In the genomic region with DNA sequence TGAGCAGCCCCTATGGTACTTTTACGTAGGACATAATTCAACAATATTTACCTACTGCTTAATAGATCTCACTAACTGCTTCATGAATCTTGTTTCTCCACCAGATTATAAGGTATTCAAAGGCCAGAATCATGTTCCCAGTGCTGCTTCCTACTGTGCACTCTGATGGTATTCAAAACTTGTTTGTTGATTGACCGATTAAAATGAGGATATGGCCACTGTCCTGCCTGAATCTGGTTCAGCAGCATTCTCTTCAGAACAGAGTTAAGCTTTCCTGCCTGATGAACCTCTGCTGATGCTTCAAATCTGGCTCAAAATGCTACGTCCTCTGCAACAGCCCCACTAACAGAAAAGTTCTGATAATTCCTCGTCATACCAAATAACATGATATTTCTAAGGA, we compare ENCODE assay signal across 25 cellular contexts.
"Had no signal": no experiment of that assay in that cellular context is flagged by ENCODE, and none has a peak within 500 bp of the region (broad histone marks: within the 10 kb centered on the region; RNA-seq: fewer than 3 reads in every experiment).

No MANE protein-coding gene starts in this region.

- H3K27ac Mint-ChIP-seq: naive thymus-derived CD8-positive, alpha-beta T cell; natural killer cell treated with Interleukin-12 subunit alpha and Interleukin-12 subunit beta and Interleukin-15 and Interleukin-18, amount 100 ng/mL, for 72 hours; nephron progenitor cell; progenitor cell of endocrine pancreas; stimulated activated effector memory CD8-positive, alpha-beta T cell treated with anti-CD3 and anti-CD28 coated beads, Interleukin-12 subunit alpha, Interleukin-12 subunit beta, amount 100 ng/mL, for 72 hours; stimulated activated naive B cell treated with anti-CD40 and anti-IgM and Interleukin-4, amounts not matched to agents 10 μg/mL and 1 μg/mL and 100 μg/mL, for 72 hours; stimulated activated naive CD8-positive, alpha-beta T cell treated with anti-CD3 and anti-CD28 coated beads, Interleukin-15, Interleukin-2, amounts not matched to agents 100 ng/mL and 50 ng/mL, for 24 hours had no signal

- H3K36me3 Mint-ChIP-seq: naive thymus-derived CD8-positive, alpha-beta T cell; natural killer cell treated with Interleukin-12 subunit alpha and Interleukin-12 subunit beta and Interleukin-15 and Interleukin-18, amount 100 ng/mL, for 72 hours; stimulated activated effector memory CD8-positive, alpha-beta T cell treated with anti-CD3 and anti-CD28 coated beads, Interleukin-12 subunit alpha, Interleukin-12 subunit beta, amount 100 ng/mL, for 72 hours; stimulated activated naive B cell treated with anti-CD40 and anti-IgM and Interleukin-4, amounts not matched to agents 10 μg/mL and 1 μg/mL and 100 μg/mL, for 72 hours had no signal

- H3K27me3 Mint-ChIP-seq: naive thymus-derived CD8-positive, alpha-beta T cell; natural killer cell treated with Interleukin-12 subunit alpha and Interleukin-12 subunit beta and Interleukin-15 and Interleukin-18, amount 100 ng/mL, for 72 hours; progenitor cell of endocrine pancreas; stimulated activated naive B cell treated with anti-CD40 and anti-IgM and Interleukin-4, amounts not matched to agents 10 μg/mL and 1 μg/mL and 100 μg/mL, for 72 hours; stimulated activated naive CD8-positive, alpha-beta T cell treated with anti-CD3 and anti-CD28 coated beads, Interleukin-15, Interleukin-2, amounts not matched to agents 100 ng/mL and 50 ng/mL, for 24 hours had no signal

- DNase-seq: naive thymus-derived CD8-positive, alpha-beta T cell; nephron progenitor cell; nucleus accumbens; ovary; posterior cingulate gyrus; psoas muscle; right cardiac atrium; right lobe of liver; sigmoid colon; small intestine; stimulated activated CD4-positive, alpha-beta T cell treated with anti-CD3 and anti-CD28 coated beads, Interleukin-15, amount 100 ng/mL, for 24 hours; stimulated activated CD4-positive, alpha-beta T cell treated with anti-CD3 and anti-CD28 coated beads, Interleukin-2, amount 100 ng/mL, for 24 hours; stimulated activated CD4-positive, alpha-beta T cell treated with anti-CD3 and anti-CD28 coated beads, Interleukin-2, amount 100 ng/mL, for 48 hours; stimulated activated CD4-positive, alpha-beta T cell treated with anti-CD3 and anti-CD28 coated beads, Interleukin-4, amount 100 ng/mL, for 24 hours; stimulated activated naive B cell treated with anti-CD40 and anti-IgM and Interleukin-4, amounts not matched to agents 10 μg/mL and 1 μg/mL and 100 μg/mL, for 72 hours; stimulated activated naive CD4-positive, alpha-beta T cell treated with Interleukin-2 at 50 U/mL for 16 hours; stomach; thyroid gland; upper lobe of left lung had no signal

- H3K4me1 Mint-ChIP-seq: naive thymus-derived CD8-positive, alpha-beta T cell; nephron progenitor cell; stimulated activated effector memory CD8-positive, alpha-beta T cell treated with anti-CD3 and anti-CD28 coated beads, Interleukin-12 subunit alpha, Interleukin-12 subunit beta, amount 100 ng/mL, for 72 hours; stimulated activated naive B cell treated with anti-CD40 and anti-IgM and Interleukin-4, amounts not matched to agents 10 μg/mL and 1 μg/mL and 100 μg/mL, for 72 hours had no signal

- FAIRE-seq: small intestine, urothelium cell line had no signal

- H3K9me3 Mint-ChIP-seq: natural killer cell treated with Interleukin-12 subunit alpha and Interleukin-12 subunit beta and Interleukin-15 and Interleukin-18, amount 100 ng/mL, for 72 hours; nephron progenitor cell; neural crest cell; stimulated activated effector memory CD8-positive, alpha-beta T cell treated with anti-CD3 and anti-CD28 coated beads, Interleukin-12 subunit alpha, Interleukin-12 subunit beta, amount 100 ng/mL, for 72 hours; stimulated activated naive B cell treated with anti-CD40 and anti-IgM and Interleukin-4, amounts not matched to agents 10 μg/mL and 1 μg/mL and 100 μg/mL, for 72 hours; stimulated activated naive CD8-positive, alpha-beta T cell treated with anti-CD3 and anti-CD28 coated beads, Interleukin-15, Interleukin-2, amounts not matched to agents 100 ng/mL and 50 ng/mL, for 24 hours had no signal

- ATAC-seq: naive thymus-derived CD8-positive, alpha-beta T cell; natural killer cell treated with Interleukin-12 subunit alpha and Interleukin-12 subunit beta and Interleukin-15 and Interleukin-18, amount 100 ng/mL, for 72 hours; psoas muscle; right cardiac atrium; right lobe of liver; stimulated activated effector memory CD8-positive, alpha-beta T cell treated with anti-CD3 and anti-CD28 coated beads, Interleukin-12 subunit alpha, Interleukin-12 subunit beta, amount 100 ng/mL, for 72 hours; stimulated activated naive B cell treated with anti-CD40 and anti-IgM and Interleukin-4, amounts not matched to agents 10 μg/mL and 1 μg/mL and 100 μg/mL, for 72 hours had no signal

- H3K4me3 Mint-ChIP-seq: naive thymus-derived CD8-positive, alpha-beta T cell; natural killer cell treated with Interleukin-12 subunit alpha and Interleukin-12 subunit beta and Interleukin-15 and Interleukin-18, amount 100 ng/mL, for 72 hours; nephron progenitor cell; neural crest cell; stimulated activated effector memory CD8-positive, alpha-beta T cell treated with anti-CD3 and anti-CD28 coated beads, Interleukin-12 subunit alpha, Interleukin-12 subunit beta, amount 100 ng/mL, for 72 hours; stimulated activated naive B cell treated with anti-CD40 and anti-IgM and Interleukin-4, amounts not matched to agents 10 μg/mL and 1 μg/mL and 100 μg/mL, for 72 hours; stimulated activated naive CD8-positive, alpha-beta T cell treated with anti-CD3 and anti-CD28 coated beads, Interleukin-15, Interleukin-2, amounts not matched to agents 100 ng/mL and 50 ng/mL, for 24 hours had no signal
